20 cellular contexts compared by ENCODE assay signal in genomic region chr9:93206576-93207155, GRCh38. TPM values are rescaled to one million over a fixed set of nuclear protein-coding genes. Genes with fewer than 3 reads are reported as not detected.
A peak's percentile ranks its signal among the peaks of the same experiment; 100 is the strongest.
DNase-seq lines count a peak whose midpoint lies in the region; ATAC-seq and TF ChIP-seq lines count a peak whose summit lies in the region.
"Had no signal": no experiment of that assay in that cellular context is flagged by ENCODE, and none has a peak within 500 bp of the region (broad histone marks: within the 10 kb centered on the region; RNA-seq: fewer than 3 reads in every experiment).

No MANE protein-coding gene starts in this region.

- H3K27ac Mint-ChIP-seq in nephron = peak overlapping the region; percentile 89 to 97 (median 94)
- H3K27ac Mint-ChIP-seq: activated B cell treated with CpG ODN at 0.5 μM for 24 hours; activated CD8-positive, alpha-beta T cell treated with anti-CD3 and anti-CD28 coated beads for 36 hours; activated naive CD8-positive, alpha-beta T cell had no signal

- H3K27me3 Mint-ChIP-seq in nephron (ENCODE audit: low read depth) = peaks cover 9% of the 10 kb centered on the region
- H3K27me3 Mint-ChIP-seq: activated CD8-positive, alpha-beta T cell treated with anti-CD3 and anti-CD28 coated beads for 36 hours; activated naive CD8-positive, alpha-beta T cell had no signal

- no peak overlapping the region for H3K4me3 ChIP-seq in tibial artery
- H3K4me3 ChIP-seq: right lobe of liver, SJSA1 had no signal

- H3K4me3 Mint-ChIP-seq in nephron = peak overlapping the region in 1 of 3 experiments; percentile 44
- H3K4me3 Mint-ChIP-seq: activated B cell treated with CpG ODN at 0.5 μM for 24 hours; activated CD8-positive, alpha-beta T cell treated with anti-CD3 and anti-CD28 coated beads for 36 hours; activated naive CD8-positive, alpha-beta T cell had no signal

- peaks cover 0 to 54% (median 38%) of the 10 kb centered on the region in 4 donors for H3K4me1 ChIP-seq in tibial artery
- H3K4me1 ChIP-seq: right lobe of liver, SJSA1 had no signal

- no peak for TF ChIP-seq CTCF in nephron (IDR thresholded peaks at IDR 0.05; ENCODE audit: unreplicated experiment in 3 of 3)
- no peak for TF ChIP-seq CTCF in tibial artery (IDR thresholded peaks at IDR 0.05)

- H3K4me1 Mint-ChIP-seq in nephron = peaks cover 66% of the 10 kb centered on the region
- H3K4me1 Mint-ChIP-seq: activated B cell treated with CpG ODN at 0.5 μM for 24 hours had no signal

- intact Hi-C loops in Right ventricle myocardium superior (cut with DNase I) (no loop called here), tibial artery (cut with DNase I; ENCODE audit: low total_unique reads) (no loop called here)

- no peaks in the 10 kb centered on the region for H3K9me3 ChIP-seq in tibial artery
- H3K9me3 ChIP-seq: neutrophil, right lobe of liver, SJSA1 had no signal

- H3K27me3 ChIP-seq in tibial artery = no peaks in the 10 kb centered on the region
- H3K27me3 ChIP-seq: right lobe of liver, SJSA1 had no signal

- H3K36me3 Mint-ChIP-seq in nephron (ENCODE audit: low read depth) = no peaks in the 10 kb centered on the region
- H3K36me3 Mint-ChIP-seq: activated naive CD8-positive, alpha-beta T cell had no signal

- no peaks in the 10 kb centered on the region for H3K9me3 Mint-ChIP-seq in nephron
- H3K9me3 Mint-ChIP-seq: activated B cell treated with CpG ODN at 0.5 μM for 24 hours had no signal

- H3K27ac ChIP-seq in angular gyrus (ENCODE audit: low read depth, low read length) (peak overlapping the region; percentile 41), tibial artery (peak overlapping the region; percentile 71 to 74)
- H3K27ac ChIP-seq: brain microvascular endothelial cell, neutrophil, right lobe of liver, SJSA1 had no signal

- ATAC-seq in Right ventricle myocardium superior (ENCODE audit: poor library complexity) (peak; percentile 9), GM18870 (IDR thresholded peaks at IDR 0.05; ENCODE audit: unreplicated experiment) (no peak)
- ATAC-seq: activated CD8-positive, alpha-beta T cell treated with anti-CD3 and anti-CD28 coated beads for 36 hours had no signal

- no peaks in the 10 kb centered on the region for H3K36me3 ChIP-seq in tibial artery
- H3K36me3 ChIP-seq: brain microvascular endothelial cell, neutrophil, right lobe of liver, SJSA1 had no signal

- DNase-seq in Right ventricle myocardium superior (peak; percentile 43), tibial artery (no peak), NCI-H226 (no peak)
- DNase-seq in NK-92 treated with Interleukin-12 subunit alpha and Interleukin-12 subunit beta, amount 100 ng/mL, for 24 hours (lab: John Stamatoyannopoulos, UW) = no peak
- no peak for DNase-seq in activated CD4-positive, alpha-beta T cell treated with anti-CD3 and anti-CD28 coated beads for 4 hours
- DNase-seq: activated B cell treated with CpG ODN at 0.5 μM for 24 hours; activated CD8-positive, alpha-beta T cell treated with anti-CD3 and anti-CD28 coated beads for 36 hours; activated T-cell treated with anti-CD3 and anti-CD28 coated beads, Interleukin-2, amount 50 U/mL, for 48 hours; islet precursor cell; OCI-M1; stimulated activated CD4-positive, alpha-beta T cell treated with anti-CD3 and anti-CD28 coated beads, Interleukin-2, amount 100 ng/mL, for 48 hours; T-helper 2 cell had no signal

RNA-seq across cellular contexts. Expression of gene WNK2, which starts 22.7 kb away (rescaled TPM):
- total RNA-seq in Right ventricle myocardium superior = 222 TPM
- total RNA-seq: SJSA1 had no signal
